In the genomic region with DNA sequence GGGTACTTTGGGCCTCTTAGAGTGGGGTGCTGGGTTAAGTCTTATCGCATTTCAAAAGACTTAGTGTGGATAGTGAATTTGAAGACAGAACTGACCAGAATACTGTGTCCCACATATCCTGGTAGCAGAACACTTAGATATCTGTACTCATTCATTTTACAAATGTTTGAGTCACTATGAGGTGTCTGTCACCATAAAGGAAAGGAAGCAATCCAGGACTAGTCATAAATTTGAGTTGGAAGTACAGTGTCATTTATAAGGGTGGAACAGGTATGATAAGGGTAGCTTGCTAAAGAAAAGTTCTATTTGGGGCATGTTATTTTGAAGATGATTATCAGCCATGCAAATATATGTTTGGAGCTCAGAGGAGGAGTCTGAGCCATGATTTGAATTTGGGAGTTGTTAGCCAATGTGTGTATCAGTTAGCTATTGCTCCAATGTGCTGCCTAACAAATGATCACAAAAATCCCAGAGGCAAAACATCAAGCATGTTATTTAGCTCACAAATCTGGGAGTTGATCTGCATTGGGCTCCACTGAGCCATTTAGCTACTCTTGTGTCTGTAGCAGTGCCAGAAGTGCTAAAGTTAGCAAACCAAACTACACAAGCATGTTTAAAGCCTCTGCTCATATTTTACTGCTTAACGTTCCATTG, we compare ENCODE assay signal across 22 cellular contexts. TPM values are rescaled to one million over a fixed set of nuclear protein-coding genes. Genes with fewer than 3 reads are reported as not detected.
A peak's percentile ranks its signal among the peaks of the same experiment; 100 is the strongest.
DNase-seq lines count a peak whose midpoint lies in the region; ATAC-seq, FAIRE-seq and TF ChIP-seq lines count a peak whose summit lies in the region.
"Had no signal": no experiment of that assay in that cellular context is flagged by ENCODE, and none has a peak within 500 bp of the region (broad histone marks: within the 10 kb centered on the region; RNA-seq: fewer than 3 reads in every experiment).

No MANE protein-coding gene starts in this region.

- H3K79me2 ChIP-seq in HepG2 (ENCODE audit: insufficient read depth, low read length) = no peaks in the 10 kb centered on the region

- H3K4me3 Mint-ChIP-seq in endodermal cell = no peak overlapping the region
- H3K4me3 Mint-ChIP-seq: CD4-positive, alpha-beta T cell; HFFc6 had no signal

- DNase-seq in HepG2 (ENCODE audit: low spot score) = no peak
- no peak for DNase-seq in right lobe of liver
- no peak for DNase-seq in endodermal cell
- DNase-seq in EL = no peak
- DNase-seq in activated naive CD4-positive, alpha-beta T cell treated with anti-CD3 and anti-CD28 coated beads, Interleukin-2, amount 50 U/mL, for 72 hours (ENCODE audit: low spot score in 2 of 2) = no peak
- no peak for DNase-seq in activated naive CD4-positive, alpha-beta T cell (lab: John Stamatoyannopoulos, UW)
- DNase-seq: AML-193; Caco-2; CD4-positive, alpha-beta T cell; DMS79 treated with DMSO at 0.1 percent for 48 hours; GOT3; H7; HFFc6 had no signal

- no peak overlapping the region for H3K4me3 ChIP-seq in HepG2 (replicated peaks in 1 of 3; ENCODE audit: insufficient read depth in 1 of 3, low read depth in 2 of 3, low read length in 3 of 3)
- H3K4me3 ChIP-seq in right lobe of liver = no peak overlapping the region
- peak overlapping the region; percentile 55 for H3K4me3 ChIP-seq in endodermal cell (ENCODE audit: low read length)
- peak overlapping the region; percentile 22 to 50 for H3K4me3 ChIP-seq in muscle layer of duodenum (ENCODE audit: low read depth in 1 of 2, low read length in 2 of 2)
- H3K4me3 ChIP-seq: A549, GM12878 had no signal

- H3K36me3 ChIP-seq in HepG2 (replicated peaks in 1 of 2; ENCODE audit: control insufficient read depth in 1 of 2, insufficient read depth in 2 of 2, low read length in 2 of 2) (no peaks in the 10 kb centered on the region), right lobe of liver (no peaks in the 10 kb centered on the region), endodermal cell (ENCODE audit: control insufficient read depth, insufficient read depth, low read length) (peaks cover 26% of the 10 kb centered on the region), muscle layer of duodenum (ENCODE audit: control insufficient read depth in 1 of 2, insufficient read depth in 2 of 2, low read length in 2 of 2) (peaks cover 0 to 60% of the 10 kb centered on the region in 2 donors)

- H3K36me3 Mint-ChIP-seq in endodermal cell (ENCODE audit: low read depth) = peaks cover 26% of the 10 kb centered on the region
- peaks cover 37 to 58% of the 10 kb centered on the region in 2 donors for H3K36me3 Mint-ChIP-seq in activated naive CD4-positive, alpha-beta T cell treated with anti-CD3 and anti-CD28 coated beads, Interleukin-2, amount 50 U/mL, for 72 hours

- H3K9me3 Mint-ChIP-seq in endodermal cell = peaks cover 76% of the 10 kb centered on the region
- peaks cover 29 to 35% of the 10 kb centered on the region in 2 donors for H3K9me3 Mint-ChIP-seq in activated naive CD4-positive, alpha-beta T cell treated with anti-CD3 and anti-CD28 coated beads, Interleukin-2, amount 50 U/mL, for 72 hours

- H3K4me2 ChIP-seq in HepG2 (ENCODE audit: low read depth, low read length) = no peak overlapping the region
- H3K4me2 ChIP-seq: A549 had no signal

- peaks cover 59% of the 10 kb centered on the region for H3K9me3 ChIP-seq in HepG2 (ENCODE audit: low read length)
- peaks cover 0 to 31% (median 4%) of the 10 kb centered on the region in 4 donors for H3K9me3 ChIP-seq in right lobe of liver
- H3K9me3 ChIP-seq in endodermal cell (ENCODE audit: control insufficient read depth, low read length) = peaks cover 68% of the 10 kb centered on the region
- H3K9me3 ChIP-seq in muscle layer of duodenum (ENCODE audit: control insufficient read depth in 1 of 2, low read length in 2 of 2) = peaks cover 32 to 63% of the 10 kb centered on the region in 2 donors

- no peaks in the 10 kb centered on the region for H3K4me1 ChIP-seq in HepG2 (ENCODE audit: insufficient read depth, low read length)
- no peaks in the 10 kb centered on the region for H3K4me1 ChIP-seq in right lobe of liver
- no peaks in the 10 kb centered on the region for H3K4me1 ChIP-seq in endodermal cell (ENCODE audit: control insufficient read depth, insufficient read depth, low read length)
- no peaks in the 10 kb centered on the region for H3K4me1 ChIP-seq in muscle layer of duodenum (ENCODE audit: control insufficient read depth in 1 of 2, insufficient read depth in 2 of 2, low read length in 2 of 2)
- H3K4me1 ChIP-seq: A549, Caco-2 had no signal

- no peak for TF ChIP-seq RAD21 in HepG2 (CRISPR knock-in tag; IDR thresholded peaks at IDR 0.05)

- TF ChIP-seq EP300 in HepG2 (IDR thresholded peaks at IDR 0.05; ENCODE audit: low read depth in 2 of 2, low read length in 2 of 2) (no peak), HepG2 (CRISPR knock-in tag; IDR thresholded peaks at IDR 0.05; ENCODE audit: borderline replicate concordance) (no peak)

- H3K4me1 Mint-ChIP-seq in endodermal cell = no peaks in the 10 kb centered on the region

- intact Hi-C loops in HepG2 (cut with micrococcal nuclease; ENCODE audit: unreplicated experiment) (no loop called here), right lobe of liver (cut with DNase I) (no loop called here)

- H3K27me3 Mint-ChIP-seq in endodermal cell (ENCODE audit: insufficient read depth) = no peaks in the 10 kb centered on the region
- H3K27me3 Mint-ChIP-seq: CD4-positive, alpha-beta T cell had no signal

- H3K27ac Mint-ChIP-seq in endodermal cell = no peak overlapping the region
- no peak overlapping the region for H3K27ac Mint-ChIP-seq in activated naive CD4-positive, alpha-beta T cell treated with anti-CD3 and anti-CD28 coated beads, Interleukin-2, amount 50 U/mL, for 72 hours
- H3K27ac Mint-ChIP-seq: CD4-positive, alpha-beta T cell; HFFc6 had no signal

- H3K9ac ChIP-seq in HepG2 (ENCODE audit: insufficient read depth, low read depth, low read length) (no peak overlapping the region), endodermal cell (ENCODE audit: extremely low read depth, low read length, poor library complexity, severe bottlenecking) (no peak overlapping the region)

- no peak overlapping the region for H2AFZ ChIP-seq in HepG2 (ENCODE audit: low read length)

- BruUV-seq in HepG2 (replicated peaks; lab: Mats Ljungman, UMichigan) = no TSS peak

- no peak for ATAC-seq in HepG2
- no peak for ATAC-seq in right lobe of liver
- no peak for ATAC-seq in activated naive CD4-positive, alpha-beta T cell treated with anti-CD3 and anti-CD28 coated beads, Interleukin-2, amount 50 U/mL, for 72 hours
- ATAC-seq: A549, GM12878, HCT116 had no signal

- CTCF ChIA-PET in HepG2 (lab: Yijun Ruan, JAX; ENCODE audit: low intra/inter-chr PET ratio, low total read pairs) = no interaction called here

- no peak for TF ChIP-seq POLR2A in HepG2 (IDR thresholded peaks at IDR 0.05; ENCODE audit: insufficient read depth in 1 of 2, low read depth in 2 of 2, low read length in 2 of 2)
- TF ChIP-seq POLR2A in right lobe of liver (IDR thresholded peaks at IDR 0.05) = no peak

- WGBS in HepG2 (ENCODE audit: low lambda C conversion rate) = 21% methylated on average over 2 of the region's 2 CpGs
- 87% methylated on average over 2 of the region's 2 CpGs for WGBS in right lobe of liver (ENCODE audit: insufficient coverage, low coverage, low lambda C conversion rate, missing lambda C conversion rate)
- WGBS in endodermal cell (ENCODE audit: insufficient coverage in 1 of 2, insufficient read length in 1 of 2), 2 experiments = 100% methylated on average over 2 of the region's 2 CpGs; no CpG with 5 or more reads in 1 of the 2 experiments

- H4K20me1 ChIP-seq in HepG2 (ENCODE audit: insufficient read depth, low read length) = no peaks in the 10 kb centered on the region

- FAIRE-seq in HepG2 (lab: Jason Lieb, UNC) = no peak
- FAIRE-seq: A549, D721Med, GM12878 had no signal

- H3K27ac ChIP-seq in HepG2 (ENCODE audit: extremely low read length, insufficient read depth, low read length) (no peak overlapping the region), right lobe of liver (no peak overlapping the region), endodermal cell (ENCODE audit: low read depth, low read length) (no peak overlapping the region), muscle layer of duodenum (ENCODE audit: low read length) (no peak overlapping the region)
- H3K27ac ChIP-seq: 22Rv1, A549, C4-2B had no signal

- H3K27me3 ChIP-seq in HepG2 (ENCODE audit: control insufficient read depth in 1 of 2, insufficient read depth in 2 of 2, low read length in 2 of 2) (no peaks in the 10 kb centered on the region), right lobe of liver (no peaks in the 10 kb centered on the region), endodermal cell (ENCODE audit: control insufficient read depth, insufficient read depth, low read length, poor library complexity, severe bottlenecking) (no peaks in the 10 kb centered on the region), muscle layer of duodenum (ENCODE audit: low read depth, low read length) (no peaks in the 10 kb centered on the region)

- in situ Hi-C loops in HepG2 (cut with HindIII; ENCODE audit: extremely low pct_ligation_motif_present, low pct_unique_long_range_greater_than_20kb) = no loop called here

- POLR2A ChIA-PET in HepG2 (lab: Yijun Ruan, JAX) = no interaction called here

- TF ChIP-seq CTCF in HepG2 (CRISPR knock-in tag; IDR thresholded peaks at IDR 0.05) (no peak), right lobe of liver (IDR thresholded peaks at IDR 0.05) (no peak), endodermal cell (conservative IDR thresholded peaks at IDR 0.05) (no peak)

RNA-seq across cellular contexts. Expression of a gene that starts 20.3 kb away (rescaled TPM):
- total RNA-seq in HepG2 (2016; rRNA removed; fragmentation: Illumina TruSeq; extraction: Trizol) (2.2 and 2.7 TPM in 2 replicates), right lobe of liver (1 to 10 TPM in 5 of 6 experiments, under 1 TPM in 1; 0.48 to 7.8 (median 2.3) TPM), endodermal cell (1 to 10 TPM; 6.4 to 8.2 TPM)
- total RNA-seq in HepG2 (2016; cell fraction: cytosol; rRNA removed; fragmentation: Illumina TruSeq; extraction: Trizol; ENCODE audit: low read depth) = not detected in 2 replicates
- 1.9 and 2.6 TPM in 2 replicates for total RNA-seq in HepG2 (2016; cell fraction: insoluble cytoplasmic fraction; rRNA removed; fragmentation: Illumina TruSeq; extraction: Trizol)
- 0.76 and 1.1 TPM in 2 replicates for total RNA-seq in HepG2 (2016; cell fraction: membrane; rRNA removed; fragmentation: Illumina TruSeq; extraction: Trizol)
- 1.8 and 3.3 TPM in 2 replicates for total RNA-seq in HepG2 (2016; cell fraction: nucleus; rRNA removed; fragmentation: Illumina TruSeq; extraction: Trizol)
- 0.33 and 0.77 TPM in 2 replicates for polyA plus RNA-seq in HepG2 (2011; rRNA removed)
- 0.43 and 0.46 TPM in 2 replicates for polyA plus RNA-seq in HepG2 (2011; cell fraction: cytosol; rRNA removed)
- 1.8 and 2.4 TPM in 2 replicates for polyA plus RNA-seq in HepG2 (2011; cell fraction: nucleus; rRNA removed)
- polyA plus RNA-seq in HepG2 (2012) = 0.75 and 0.87 TPM in 2 replicates
- 0.25 TPM in 1 of 2 replicates, not detected in the other for polyA plus RNA-seq in HepG2 (2016; cell fraction: cytosol; fragmentation: Illumina TruSeq; extraction: Trizol; ENCODE audit: low read depth)
- 0.49 and 0.87 TPM in 2 replicates for polyA plus RNA-seq in HepG2 (2016; cell fraction: insoluble cytoplasmic fraction; fragmentation: Illumina TruSeq; extraction: Trizol; ENCODE audit: low read depth)
- polyA plus RNA-seq in HepG2 (2016; cell fraction: membrane; fragmentation: Illumina TruSeq; extraction: Trizol; ENCODE audit: low read depth) = 0.06 and 0.07 TPM in 2 replicates
- 1.4 and 1.5 TPM in 2 replicates for polyA plus RNA-seq in HepG2 (2016; cell fraction: nucleus; fragmentation: Illumina TruSeq; extraction: Trizol; ENCODE audit: insufficient read depth, low read depth)
- polyA minus RNA-seq in HepG2 (2011; rRNA and poly(A)+ RNA removed; ENCODE audit: low replicate concordance) = 0.96 and 1.1 TPM in 2 replicates
- 1.6 and 2.8 TPM in 2 replicates for polyA minus RNA-seq in HepG2 (2011; cell fraction: cytosol; rRNA and poly(A)+ RNA removed)
- polyA minus RNA-seq in HepG2 (2011; cell fraction: nucleus; rRNA and poly(A)+ RNA removed) = 4.4 and 4.5 TPM in 2 replicates
- 5.7 TPM for polyA plus RNA-seq in endodermal cell (2013, experiment 1 of 2)
- polyA plus RNA-seq in endodermal cell (2013, experiment 2 of 2) = 5.5 TPM
- 1 to 10 TPM; 6.0 to 8.8 TPM for total RNA-seq in activated naive CD4-positive, alpha-beta T cell treated with anti-CD3 and anti-CD28 coated beads, Interleukin-2, amount 50 U/mL, for 72 hours

RNA-seq across cellular contexts. Expression of a gene that starts 34.6 kb away (rescaled TPM):
- total RNA-seq in HepG2 (2016; rRNA removed; fragmentation: Illumina TruSeq; extraction: Trizol) (9.5 and 9.8 TPM in 2 replicates), right lobe of liver (1 to 10 TPM; 1.7 to 7.8 (median 4.0) TPM), endodermal cell (10 to 100 TPM; 18.1 to 27.0 TPM)
- total RNA-seq in HepG2 (2016; cell fraction: cytosol; rRNA removed; fragmentation: Illumina TruSeq; extraction: Trizol; ENCODE audit: low read depth) = 1.5 and 2.4 TPM in 2 replicates
- 7.4 and 9.5 TPM in 2 replicates for total RNA-seq in HepG2 (2016; cell fraction: insoluble cytoplasmic fraction; rRNA removed; fragmentation: Illumina TruSeq; extraction: Trizol)
- total RNA-seq in HepG2 (2016; cell fraction: membrane; rRNA removed; fragmentation: Illumina TruSeq; extraction: Trizol) = 4.5 and 4.8 TPM in 2 replicates
- 10.3 and 10.7 TPM in 2 replicates for total RNA-seq in HepG2 (2016; cell fraction: nucleus; rRNA removed; fragmentation: Illumina TruSeq; extraction: Trizol)
- polyA plus RNA-seq in HepG2 (2011; rRNA removed) = 5.6 and 6.3 TPM in 2 replicates
- 1.3 and 3.3 TPM in 2 replicates for polyA plus RNA-seq in HepG2 (2011; cell fraction: cytosol; rRNA removed)
- polyA plus RNA-seq in HepG2 (2011; cell fraction: nucleus; rRNA removed) = 4.5 and 6.0 TPM in 2 replicates
- 4.8 and 7.6 TPM in 2 replicates for polyA plus RNA-seq in HepG2 (2012)
- 0.52 and 0.62 TPM in 2 replicates for polyA plus RNA-seq in HepG2 (2016; cell fraction: cytosol; fragmentation: Illumina TruSeq; extraction: Trizol; ENCODE audit: low read depth)
- polyA plus RNA-seq in HepG2 (2016; cell fraction: insoluble cytoplasmic fraction; fragmentation: Illumina TruSeq; extraction: Trizol; ENCODE audit: low read depth) = 6.3 and 7.5 TPM in 2 replicates
- polyA plus RNA-seq in HepG2 (2016; cell fraction: membrane; fragmentation: Illumina TruSeq; extraction: Trizol; ENCODE audit: low read depth) = 1.2 and 1.3 TPM in 2 replicates
- polyA plus RNA-seq in HepG2 (2016; cell fraction: nucleus; fragmentation: Illumina TruSeq; extraction: Trizol; ENCODE audit: insufficient read depth, low read depth) = 12.5 and 13.4 TPM in 2 replicates
- polyA minus RNA-seq in HepG2 (2011; rRNA and poly(A)+ RNA removed; ENCODE audit: low replicate concordance) = 3.1 and 4.3 TPM in 2 replicates
- polyA minus RNA-seq in HepG2 (2011; cell fraction: cytosol; rRNA and poly(A)+ RNA removed) = 2.5 and 5.9 TPM in 2 replicates
- 8.9 and 15.2 TPM in 2 replicates for polyA minus RNA-seq in HepG2 (2011; cell fraction: nucleus; rRNA and poly(A)+ RNA removed)
- polyA plus RNA-seq in endodermal cell (2013, experiment 1 of 2) = 29.1 TPM
- polyA plus RNA-seq in endodermal cell (2013, experiment 2 of 2) = 22.6 TPM
- total RNA-seq in activated naive CD4-positive, alpha-beta T cell treated with anti-CD3 and anti-CD28 coated beads, Interleukin-2, amount 50 U/mL, for 72 hours = 1 to 10 TPM; 8.2 to 9.2 TPM

RNA-seq across cellular contexts. Expression of a gene that starts 38.6 kb away (rescaled TPM):
- total RNA-seq in HepG2 (2016; rRNA removed; fragmentation: Illumina TruSeq; extraction: Trizol) (not detected in 2 replicates), right lobe of liver (not detected), endodermal cell (not detected)
- not detected in 2 replicates for total RNA-seq in HepG2 (2016; cell fraction: cytosol; rRNA removed; fragmentation: Illumina TruSeq; extraction: Trizol; ENCODE audit: low read depth)
- total RNA-seq in HepG2 (2016; cell fraction: insoluble cytoplasmic fraction; rRNA removed; fragmentation: Illumina TruSeq; extraction: Trizol) = not detected in 2 replicates
- total RNA-seq in HepG2 (2016; cell fraction: membrane; rRNA removed; fragmentation: Illumina TruSeq; extraction: Trizol) = not detected in 2 replicates
- not detected in 2 replicates for total RNA-seq in HepG2 (2016; cell fraction: nucleus; rRNA removed; fragmentation: Illumina TruSeq; extraction: Trizol)
- not detected in 2 replicates for polyA plus RNA-seq in HepG2 (2011; rRNA removed)
- not detected in 2 replicates for polyA plus RNA-seq in HepG2 (2011; cell fraction: cytosol; rRNA removed)
- polyA plus RNA-seq in HepG2 (2011; cell fraction: nucleus; rRNA removed) = not detected in 2 replicates
- polyA plus RNA-seq in HepG2 (2012) = not detected in 2 replicates
- not detected in 2 replicates for polyA plus RNA-seq in HepG2 (2016; cell fraction: cytosol; fragmentation: Illumina TruSeq; extraction: Trizol; ENCODE audit: low read depth)
- polyA plus RNA-seq in HepG2 (2016; cell fraction: insoluble cytoplasmic fraction; fragmentation: Illumina TruSeq; extraction: Trizol; ENCODE audit: low read depth) = not detected in 2 replicates
- polyA plus RNA-seq in HepG2 (2016; cell fraction: membrane; fragmentation: Illumina TruSeq; extraction: Trizol; ENCODE audit: low read depth) = not detected in 2 replicates
- polyA plus RNA-seq in HepG2 (2016; cell fraction: nucleus; fragmentation: Illumina TruSeq; extraction: Trizol; ENCODE audit: insufficient read depth, low read depth) = not detected in 2 replicates
- not detected in 2 replicates for polyA minus RNA-seq in HepG2 (2011; rRNA and poly(A)+ RNA removed; ENCODE audit: low replicate concordance)
- not detected in 2 replicates for polyA minus RNA-seq in HepG2 (2011; cell fraction: cytosol; rRNA and poly(A)+ RNA removed)
- polyA minus RNA-seq in HepG2 (2011; cell fraction: nucleus; rRNA and poly(A)+ RNA removed) = not detected in 2 replicates
- not detected for polyA plus RNA-seq in endodermal cell (2013, experiment 1 of 2)
- polyA plus RNA-seq in endodermal cell (2013, experiment 2 of 2) = not detected
- total RNA-seq in activated naive CD4-positive, alpha-beta T cell treated with anti-CD3 and anti-CD28 coated beads, Interleukin-2, amount 50 U/mL, for 72 hours = not detected
- total RNA-seq: Caco-2; CD4-positive, alpha-beta T cell; G401; GM12878; H7; HFFc6 had no signal
- polyA plus RNA-seq: A549, BJ, GM12878 had no signal

Comparison
In these comparisons a context has a peak if more than half of its experiments do, and no peak if none do; other contexts are left out.
1. H3K4me3 ChIP-seq: peak in endodermal cell (single experiment) and muscle layer of duodenum (2 of 2); none in HepG2 (0 of 3) and right lobe of liver (0 of 3).